In the genomic region with DNA sequence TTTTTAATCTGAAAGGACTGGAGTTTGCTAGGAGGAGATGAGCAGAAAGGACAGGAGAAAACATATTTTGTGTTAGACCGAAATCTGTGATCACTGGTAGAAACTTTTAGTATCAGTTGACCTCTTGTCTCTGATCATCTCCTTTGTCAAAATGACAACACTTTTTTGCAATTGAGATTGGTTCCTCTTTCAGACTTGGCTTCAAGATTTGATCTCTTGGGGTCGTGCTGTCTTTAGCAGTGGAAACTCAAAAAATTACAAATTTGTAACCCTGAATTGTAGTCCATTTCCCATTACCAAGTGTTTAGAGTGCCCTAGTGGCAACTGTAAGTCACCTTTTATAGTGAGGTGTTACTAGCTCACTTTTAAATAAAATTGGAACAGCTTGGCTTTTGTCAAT, we compare ENCODE assay signal across 14 cellular contexts.
DNase-seq lines count a peak whose midpoint lies in the region; ATAC-seq, FAIRE-seq and TF ChIP-seq lines count a peak whose summit lies in the region.
"Had no signal": no experiment of that assay in that cellular context is flagged by ENCODE, and none has a peak within 500 bp of the region (broad histone marks: within the 10 kb centered on the region; RNA-seq: fewer than 3 reads in every experiment).

No MANE protein-coding gene starts in this region.

- H3K27me3 ChIP-seq in neutrophil = no peaks in the 10 kb centered on the region
- H3K27me3 ChIP-seq: ascending aorta had no signal

- FAIRE-seq in GM18507 (lab: Jason Lieb, UNC) = peak; percentile 29
- FAIRE-seq: RCC 7860 had no signal

- peak overlapping the region; percentile 79 for H3K27ac Mint-ChIP-seq in activated CD4-positive, alpha-beta T cell treated with anti-CD3 and anti-CD28 coated beads, Interleukin-2, amount 10 ng/mL, durations not matched to agents 7 days and 5 days
- peak overlapping the region; percentile 81 for H3K27ac Mint-ChIP-seq in activated T-helper 1 cell treated with anti-CD3 and anti-CD28 coated beads, Interleukin-12 subunit alpha, Interleukin-12 subunit beta, Interleukin-2, Interleukin-4 antibody, amounts not matched to agents 30 ng/mL and 10 ng/mL and 1 ng/mL, durations not matched to agents 14 hours and 24 hours and 36 hours

- no peak for TF ChIP-seq CTCF in neutrophil (IDR thresholded peaks at IDR 0.05)

- H3K4me1 ChIP-seq in neutrophil (ENCODE audit: control insufficient read depth in 1 of 2, insufficient read depth in 1 of 2, low read depth in 1 of 2, low read length in 1 of 2) = peaks cover 37 to 42% of the 10 kb centered on the region in 2 experiments

- DNase-seq in activated CD4-positive, alpha-beta T cell treated with anti-CD3 and anti-CD28 coated beads, Interleukin-2, amount 10 ng/mL, durations not matched to agents 7 days and 5 days = no peak
- DNase-seq in activated CD4-positive, alpha-beta T cell treated with anti-CD3 and anti-CD28 coated beads, Interleukin-2, amount 50 U/mL, for 4 hours = no peak
- DNase-seq in GM18507 (ENCODE audit: extremely low spot score, insufficient read length, low read depth) = no peak
- DNase-seq in activated T-helper 1 cell treated with anti-CD3 and anti-CD28 coated beads, Interleukin-12 subunit alpha, Interleukin-12 subunit beta, Interleukin-2, Interleukin-4 antibody, amounts not matched to agents 30 ng/mL and 10 ng/mL and 1 ng/mL, durations not matched to agents 14 hours and 24 hours and 36 hours (ENCODE audit: low spot score) = no peak
- DNase-seq in stimulated activated CD4-positive, alpha-beta T cell treated with anti-CD3 and anti-CD28 coated beads, Interleukin-2, amount 100 ng/mL, for 24 hours = no peak
- DNase-seq: DMS53, NCI-H1092, nucleus accumbens had no signal

- H3K27ac ChIP-seq in neutrophil = peak overlapping the region; percentile 71
- H3K27ac ChIP-seq: ascending aorta, thoracic aorta had no signal

- H3K9me3 ChIP-seq in neutrophil = no peaks in the 10 kb centered on the region
- H3K9me3 ChIP-seq: ascending aorta, thoracic aorta had no signal

- peaks cover 50% of the 10 kb centered on the region for H3K36me3 Mint-ChIP-seq in activated CD4-positive, alpha-beta T cell treated with anti-CD3 and anti-CD28 coated beads, Interleukin-2, amount 10 ng/mL, durations not matched to agents 7 days and 5 days (ENCODE audit: low read depth)
- peaks cover 26% of the 10 kb centered on the region for H3K36me3 Mint-ChIP-seq in activated T-helper 1 cell treated with anti-CD3 and anti-CD28 coated beads, Interleukin-12 subunit alpha, Interleukin-12 subunit beta, Interleukin-2, Interleukin-4 antibody, amounts not matched to agents 30 ng/mL and 10 ng/mL and 1 ng/mL, durations not matched to agents 14 hours and 24 hours and 36 hours (ENCODE audit: low read depth)

- ATAC-seq in HG03439 (IDR thresholded peaks at IDR 0.05; ENCODE audit: unreplicated experiment) (no peak), GM21528 (IDR thresholded peaks at IDR 0.05; ENCODE audit: low FRiP score, unreplicated experiment) (no peak)

- H3K36me3 ChIP-seq in neutrophil = peaks cover 76% of the 10 kb centered on the region

- POLR2A ChIA-PET in activated CD4-positive, alpha-beta T cell treated with anti-CD3 and anti-CD28 coated beads, Interleukin-2, amount 10 ng/mL, durations not matched to agents 7 days and 5 days (lab: Charles Lee) = no interaction called here

- no peak overlapping the region for H3K4me3 Mint-ChIP-seq in activated CD4-positive, alpha-beta T cell treated with anti-CD3 and anti-CD28 coated beads, Interleukin-2, amount 10 ng/mL, durations not matched to agents 7 days and 5 days
- H3K4me3 Mint-ChIP-seq in activated T-helper 1 cell treated with anti-CD3 and anti-CD28 coated beads, Interleukin-12 subunit alpha, Interleukin-12 subunit beta, Interleukin-2, Interleukin-4 antibody, amounts not matched to agents 30 ng/mL and 10 ng/mL and 1 ng/mL, durations not matched to agents 14 hours and 24 hours and 36 hours = no peak overlapping the region

- no peaks in the 10 kb centered on the region for H3K9me3 Mint-ChIP-seq in activated CD4-positive, alpha-beta T cell treated with anti-CD3 and anti-CD28 coated beads, Interleukin-2, amount 10 ng/mL, durations not matched to agents 7 days and 5 days
- no peaks in the 10 kb centered on the region for H3K9me3 Mint-ChIP-seq in activated T-helper 1 cell treated with anti-CD3 and anti-CD28 coated beads, Interleukin-12 subunit alpha, Interleukin-12 subunit beta, Interleukin-2, Interleukin-4 antibody, amounts not matched to agents 30 ng/mL and 10 ng/mL and 1 ng/mL, durations not matched to agents 14 hours and 24 hours and 36 hours

- no peak overlapping the region for H3K4me3 ChIP-seq in neutrophil (ENCODE audit: low read depth in 1 of 2, low read length in 1 of 2)
- H3K4me3 ChIP-seq: ascending aorta, thoracic aorta had no signal

- intact Hi-C loops in activated T-helper 1 cell treated with anti-CD3 and anti-CD28 coated beads, Interleukin-12 subunit alpha, Interleukin-12 subunit beta, Interleukin-2, Interleukin-4 antibody, amounts not matched to agents 30 ng/mL and 10 ng/mL and 1 ng/mL, durations not matched to agents 14 hours and 24 hours and 36 hours (cut with micrococcal nuclease) = no loop called here

- H3K27me3 Mint-ChIP-seq in activated CD4-positive, alpha-beta T cell treated with anti-CD3 and anti-CD28 coated beads, Interleukin-2, amount 10 ng/mL, durations not matched to agents 7 days and 5 days = no peaks in the 10 kb centered on the region
- no peaks in the 10 kb centered on the region for H3K27me3 Mint-ChIP-seq in activated T-helper 1 cell treated with anti-CD3 and anti-CD28 coated beads, Interleukin-12 subunit alpha, Interleukin-12 subunit beta, Interleukin-2, Interleukin-4 antibody, amounts not matched to agents 30 ng/mL and 10 ng/mL and 1 ng/mL, durations not matched to agents 14 hours and 24 hours and 36 hours (ENCODE audit: insufficient read depth)

- peaks cover 56% of the 10 kb centered on the region for H3K4me1 Mint-ChIP-seq in activated CD4-positive, alpha-beta T cell treated with anti-CD3 and anti-CD28 coated beads, Interleukin-2, amount 10 ng/mL, durations not matched to agents 7 days and 5 days
- H3K4me1 Mint-ChIP-seq in activated T-helper 1 cell treated with anti-CD3 and anti-CD28 coated beads, Interleukin-12 subunit alpha, Interleukin-12 subunit beta, Interleukin-2, Interleukin-4 antibody, amounts not matched to agents 30 ng/mL and 10 ng/mL and 1 ng/mL, durations not matched to agents 14 hours and 24 hours and 36 hours (ENCODE audit: low read depth) = peaks cover 60% of the 10 kb centered on the region

- CTCF ChIA-PET in activated CD4-positive, alpha-beta T cell treated with anti-CD3 and anti-CD28 coated beads, Interleukin-2, amount 10 ng/mL, durations not matched to agents 7 days and 5 days (lab: Charles Lee) = interaction anchor here (1.0 to 1.3 kb wide), 2 partner anchors 9 to 13 kb away, joined by 3 to 4 read pairs; no protein-coding TSS in a partner anchor
